ENCODE assay signal across 1 cellular context in the genomic region with DNA sequence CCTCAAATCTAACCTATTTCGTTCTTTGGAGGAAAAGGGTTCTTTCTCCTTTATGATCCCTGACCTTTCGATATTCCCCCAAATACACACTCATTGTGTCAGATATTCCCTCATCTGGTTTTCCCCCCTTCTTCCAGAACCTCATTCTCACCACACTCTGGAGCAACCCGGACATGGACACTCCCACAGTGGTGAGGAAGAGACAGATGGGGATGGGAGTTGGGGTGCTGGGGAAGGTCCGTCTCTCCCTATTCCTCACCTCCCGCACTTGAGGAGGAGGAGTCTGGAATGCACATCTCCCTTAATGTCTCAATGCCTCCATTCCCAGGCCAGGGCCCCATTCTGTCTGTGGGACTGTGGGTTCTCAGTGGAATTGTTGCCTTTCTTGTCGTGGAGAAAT.
A peak's percentile ranks its signal among the peaks of the same experiment; 100 is the strongest.
TF ChIP-seq lines count a peak whose summit lies in the region.

No MANE protein-coding gene starts in this region.

TF ChIP-seq in K562, 482 proteins besides CTCF, POLR2A, EP300 and RAD21:
- no peak for TF ChIP-seq ZNF699 (CRISPR knock-in tag; IDR thresholded peaks at IDR 0.05; ENCODE audit: insufficient replicate concordance)
- TF ChIP-seq, protein P1, sequence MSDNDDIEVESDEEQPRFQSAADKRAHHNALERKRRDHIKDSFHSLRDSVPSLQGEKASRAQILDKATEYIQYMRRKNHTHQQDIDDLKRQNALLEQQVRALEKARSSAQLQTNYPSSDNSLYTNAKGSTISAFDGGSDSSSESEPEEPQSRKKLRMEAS (CRISPR knock-in tag; IDR thresholded peaks at IDR 0.05): peak; percentile 27; the same call in 1 of the 2 replicates
- TF ChIP-seq, protein P2, sequence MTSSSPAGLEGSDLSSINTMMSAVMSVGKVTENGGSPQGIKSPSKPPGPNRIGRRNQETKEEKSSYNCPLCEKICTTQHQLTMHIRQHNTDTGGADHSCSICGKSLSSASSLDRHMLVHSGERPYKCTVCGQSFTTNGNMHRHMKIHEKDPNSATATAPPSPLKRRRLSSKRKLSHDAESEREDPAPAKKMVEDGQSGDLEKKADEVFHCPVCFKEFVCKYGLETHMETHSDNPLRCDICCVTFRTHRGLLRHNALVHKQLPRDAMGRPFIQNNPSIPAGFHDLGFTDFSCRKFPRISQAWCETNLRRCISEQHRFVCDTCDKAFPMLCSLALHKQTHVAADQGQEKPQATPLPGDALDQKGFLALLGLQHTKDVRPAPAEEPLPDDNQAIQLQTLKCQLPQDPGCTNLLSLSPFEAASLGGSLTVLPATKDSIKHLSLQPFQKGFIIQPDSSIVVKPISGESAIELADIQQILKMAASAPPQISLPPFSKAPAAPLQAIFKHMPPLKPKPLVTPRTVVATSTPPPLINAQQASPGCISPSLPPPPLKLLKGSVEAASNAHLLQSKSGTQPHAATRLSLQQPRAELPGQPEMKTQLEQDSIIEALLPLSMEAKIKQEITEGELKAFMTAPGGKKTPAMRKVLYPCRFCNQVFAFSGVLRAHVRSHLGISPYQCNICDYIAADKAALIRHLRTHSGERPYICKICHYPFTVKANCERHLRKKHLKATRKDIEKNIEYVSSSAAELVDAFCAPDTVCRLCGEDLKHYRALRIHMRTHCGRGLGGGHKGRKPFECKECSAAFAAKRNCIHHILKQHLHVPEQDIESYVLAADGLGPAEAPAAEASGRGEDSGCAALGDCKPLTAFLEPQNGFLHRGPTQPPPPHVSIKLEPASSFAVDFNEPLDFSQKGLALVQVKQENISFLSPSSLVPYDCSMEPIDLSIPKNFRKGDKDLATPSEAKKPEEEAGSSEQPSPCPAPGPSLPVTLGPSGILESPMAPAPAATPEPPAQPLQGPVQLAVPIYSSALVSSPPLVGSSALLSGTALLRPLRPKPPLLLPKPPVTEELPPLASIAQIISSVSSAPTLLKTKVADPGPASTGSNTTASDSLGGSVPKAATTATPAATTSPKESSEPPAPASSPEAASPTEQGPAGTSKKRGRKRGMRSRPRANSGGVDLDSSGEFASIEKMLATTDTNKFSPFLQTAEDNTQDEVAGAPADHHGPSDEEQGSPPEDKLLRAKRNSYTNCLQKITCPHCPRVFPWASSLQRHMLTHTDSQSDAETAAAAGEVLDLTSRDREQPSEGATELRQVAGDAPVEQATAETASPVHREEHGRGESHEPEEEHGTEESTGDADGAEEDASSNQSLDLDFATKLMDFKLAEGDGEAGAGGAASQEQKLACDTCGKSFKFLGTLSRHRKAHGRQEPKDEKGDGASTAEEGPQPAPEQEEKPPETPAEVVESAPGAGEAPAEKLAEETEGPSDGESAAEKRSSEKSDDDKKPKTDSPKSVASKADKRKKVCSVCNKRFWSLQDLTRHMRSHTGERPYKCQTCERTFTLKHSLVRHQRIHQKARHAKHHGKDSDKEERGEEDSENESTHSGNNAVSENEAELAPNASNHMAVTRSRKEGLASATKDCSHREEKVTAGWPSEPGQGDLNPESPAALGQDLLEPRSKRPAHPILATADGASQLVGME (CRISPR knock-in tag; IDR thresholded peaks at IDR 0.05): no peak
- 0 out of 4 replicates have a peak, but pooled peaks of 1 of the 2 experiments have one; percentile 30 for TF ChIP-seq FOXA3 (CRISPR knock-in tag; conservative IDR thresholded peaks at IDR 0.05 in 1 of 2, IDR thresholded peaks at IDR 0.05 in 1 of 2)
- 0 out of 2 replicates have a peak, but pooled peaks have one; percentile 5 for TF ChIP-seq ARID4B (CRISPR knock-in tag; IDR thresholded peaks at IDR 0.05)
